19 cellular contexts compared by ENCODE assay signal in genomic region chr11:27930946-27931345, GRCh38.
DNase-seq lines count a peak whose midpoint lies in the region; ATAC-seq and TF ChIP-seq lines count a peak whose summit lies in the region.
"Had no signal": no experiment of that assay in that cellular context is flagged by ENCODE, and none has a peak within 500 bp of the region (broad histone marks: within the 10 kb centered on the region; RNA-seq: fewer than 3 reads in every experiment).

No MANE protein-coding gene starts in this region.

- H3K9me1 ChIP-seq in IMR-90 (ENCODE audit: insufficient read depth, low read length) = peaks cover 2% of the 10 kb centered on the region

- H2AFZ ChIP-seq in IMR-90 (replicated peaks; ENCODE audit: low read length, poor library complexity) (no peak overlapping the region), trophoblast cell (ENCODE audit: insufficient read depth, low read length, poor library complexity) (no peak overlapping the region)

- peak overlapping the region; percentile 54; the same call in 2 of the 3 replicates for H2BK15ac ChIP-seq in IMR-90 (ENCODE audit: low read depth, low read length)

- peak overlapping the region; percentile 37 for H3K14ac ChIP-seq in IMR-90 (replicated peaks; ENCODE audit: low read depth, low read length)
- no peak overlapping the region for H3K14ac ChIP-seq in trophoblast cell (ENCODE audit: low read length)

- H3K56ac ChIP-seq in IMR-90 (ENCODE audit: extremely low read depth, insufficient read depth, low read length) = no peak overlapping the region

- peak overlapping the region; percentile 22 to 67; a peak in 2 of 4 replicates for H4K8ac ChIP-seq in IMR-90 (ENCODE audit: low read depth in 2 of 2, low read length in 2 of 2)
- no peak overlapping the region for H4K8ac ChIP-seq in trophoblast cell (ENCODE audit: low read depth, low read length)

- no peak overlapping the region for H3K27ac ChIP-seq in IMR-90 (ENCODE audit: insufficient read depth, low read length)
- H3K27ac ChIP-seq in trophoblast cell (ENCODE audit: low read depth, low read length) = no peak overlapping the region
- H3K27ac ChIP-seq: A549 had no signal

- no peaks in the 10 kb centered on the region for H3K79me2 ChIP-seq in trophoblast cell (ENCODE audit: control insufficient read depth, insufficient read depth, low read length, poor library complexity)

- H3K79me1 ChIP-seq in IMR-90 (ENCODE audit: low read depth in 1 of 2, low read length in 2 of 2) (peaks cover 4 to 5% of the 10 kb centered on the region in 2 experiments; a peak in 3 of 4 replicates), trophoblast cell (ENCODE audit: low read length) (peaks cover 2% of the 10 kb centered on the region)

- peaks cover 12% of the 10 kb centered on the region for H3K4me1 ChIP-seq in IMR-90 (ENCODE audit: control insufficient read depth, insufficient read depth, low read length)
- peaks cover 3 to 16% of the 10 kb centered on the region in 2 experiments for H3K4me1 ChIP-seq in trophoblast cell (ENCODE audit: control insufficient read depth in 1 of 2, insufficient read depth in 2 of 2, low read length in 2 of 2)
- H3K4me1 ChIP-seq: HAP-1 had no signal

- no peak overlapping the region for H3K4me2 ChIP-seq in IMR-90 (ENCODE audit: low read depth, low read length)
- H3K4me2 ChIP-seq in trophoblast cell (ENCODE audit: low read length) = no peak overlapping the region
- H3K4me2 ChIP-seq: A549 had no signal

- POLR2A ChIA-PET in IMR-90 (lab: Charles Lee; ENCODE audit: unreplicated experiment) = no interaction called here

- no peak overlapping the region for H2AK9ac ChIP-seq in IMR-90 (replicated peaks; ENCODE audit: low read depth, low read length, poor library complexity)

- peak overlapping the region; percentile 68; the same call in 1 of the 2 replicates for H2BK20ac ChIP-seq in IMR-90 (ENCODE audit: low read depth, low read length)

- H3K18ac ChIP-seq in IMR-90 (ENCODE audit: low read depth, low read length) (peak overlapping the region; percentile 31), trophoblast cell (ENCODE audit: low read length) (no peak overlapping the region)

- H4K20me1 ChIP-seq in IMR-90 (ENCODE audit: insufficient read depth, low read length) = no peaks in the 10 kb centered on the region

- peak; percentile 4 to 25 for DNase-seq in NCI-H524 (lab: John Stamatoyannopoulos, UW)
- DNase-seq in NCI-H524 treated with DMSO at 0.1 percent for 48 hours (lab: John Stamatoyannopoulos, UW) = no peak
- DNase-seq in IMR-90 = no peak
- DNase-seq in NCI-H82 treated with DMSO at 0.1 percent for 48 hours (lab: John Stamatoyannopoulos, UW; ENCODE audit: unreplicated experiment) = peak; percentile 67
- peak; percentile 68 for DNase-seq in retinal pigment epithelial cell (ENCODE audit: low read depth)
- no peak for DNase-seq in trophoblast cell
- no peak for DNase-seq in central memory CD4-positive, alpha-beta T cell
- DNase-seq: 8988T; C1 segment of cervical spinal cord; Calu3; CD4-positive, alpha-beta memory T cell; COR-L47; DMS53; DMS79 treated with DMSO at 0.1 percent for 48 hours; GF-D8; GOT3 had no signal

- CTCF ChIA-PET in IMR-90 (lab: Yijun Ruan, JAX) = interaction anchor here (0.6 kb wide), 1 partner anchor 15 kb away, joined by 3 read pairs; no protein-coding TSS in a partner anchor

- no peak overlapping the region for H4K12ac ChIP-seq in trophoblast cell (ENCODE audit: low read depth, low read length)

- no peak overlapping the region for H3K9ac ChIP-seq in IMR-90 (ENCODE audit: low read depth, low read length)
- H3K9ac ChIP-seq in trophoblast cell (ENCODE audit: low read length) = no peak overlapping the region

- no peak for TF ChIP-seq POLR2A in IMR-90 (IDR thresholded peaks at IDR 0.05; ENCODE audit: low read depth, low read length)

- H2AK5ac ChIP-seq in IMR-90 (ENCODE audit: low read depth, low read length) = peak overlapping the region; percentile 36; the same call in 1 of the 2 replicates
- no peak overlapping the region for H2AK5ac ChIP-seq in trophoblast cell (ENCODE audit: low read length)

- ATAC-seq in IMR-90 (ENCODE audit: low read depth) (no peak), GM18519 (IDR thresholded peaks at IDR 0.05; ENCODE audit: low FRiP score, unreplicated experiment) (no peak)
- ATAC-seq: A549 had no signal

- H2BK120ac ChIP-seq in IMR-90 (ENCODE audit: low read depth, low read length) = peak overlapping the region; percentile 97
- H2BK120ac ChIP-seq in trophoblast cell (ENCODE audit: insufficient read depth, low read length, poor library complexity) = no peak overlapping the region

- H3K9me3 ChIP-seq in IMR-90 (ENCODE audit: control insufficient read depth, insufficient read depth, low read length) (no peaks in the 10 kb centered on the region), trophoblast cell (ENCODE audit: insufficient read depth, low read depth, low read length) (no peaks in the 10 kb centered on the region)
- H3K9me3 ChIP-seq: A549, HAP-1 had no signal

- H4K91ac ChIP-seq in IMR-90 (ENCODE audit: insufficient read depth, low read depth, low read length) (peak overlapping the region; percentile 55), trophoblast cell (ENCODE audit: low read depth, low read length) (no peak overlapping the region)

- H3K4me3 ChIP-seq in IMR-90 (ENCODE audit: insufficient read depth, low read depth, low read length) (no peak overlapping the region), retinal pigment epithelial cell (ENCODE audit: low read length) (no peak overlapping the region), trophoblast cell (ENCODE audit: low read depth, low read length) (no peak overlapping the region)
- H3K4me3 ChIP-seq: A549, HAP-1 had no signal

- intact Hi-C loops in IMR-90 (cut with micrococcal nuclease) = loop anchor here (10.0 kb wide), 4 partner anchors 534 to 1404 kb away; no protein-coding TSS in a partner anchor

- H3K4ac ChIP-seq in IMR-90 (ENCODE audit: low read depth, low read length) (peak overlapping the region; percentile 65), trophoblast cell (ENCODE audit: low read depth, low read length) (no peak overlapping the region)

- H3K23ac ChIP-seq in IMR-90 (ENCODE audit: low read depth, low read length) = no peak overlapping the region
- no peak overlapping the region for H3K23ac ChIP-seq in trophoblast cell (ENCODE audit: low read length)

- dilution Hi-C loops in IMR-90 (cut with HindIII; ENCODE audit: low sequenced_read_pairs, unreplicated experiment) = no loop called here

- no peaks in the 10 kb centered on the region for H3K36me3 ChIP-seq in IMR-90 (ENCODE audit: control insufficient read depth, insufficient read depth, low read length)
- H3K36me3 ChIP-seq in trophoblast cell (ENCODE audit: control insufficient read depth in 1 of 2, insufficient read depth in 2 of 2, low read length in 2 of 2) = no peaks in the 10 kb centered on the region
- H3K36me3 ChIP-seq: HAP-1 had no signal

- TF ChIP-seq RAD21 in IMR-90 (IDR thresholded peaks at IDR 0.05; ENCODE audit: low read length) = no peak

- no TSS peak for BruUV-seq in IMR-90 (replicated peaks; lab: Mats Ljungman, UMichigan)

- no peak overlapping the region for H2BK12ac ChIP-seq in trophoblast cell (ENCODE audit: low read length)

- in situ Hi-C loops in IMR-90 (cut with MboI; ENCODE audit: low sequenced_read_pairs) = loop anchor here (10.0 kb wide), 2 partner anchors 216 to 1404 kb away; no protein-coding TSS in a partner anchor

- H3K27me3 ChIP-seq in IMR-90 (ENCODE audit: control insufficient read depth, insufficient read depth, low read length) (no peaks in the 10 kb centered on the region), trophoblast cell (ENCODE audit: insufficient read depth, low read length) (no peaks in the 10 kb centered on the region)

- H4K5ac ChIP-seq in IMR-90 (ENCODE audit: low read depth, low read length) = peak overlapping the region; percentile 13; the same call in 1 of the 2 replicates

- WGBS in IMR-90 (ENCODE audit: extremely low coverage in 2 of 2, insufficient read length in 1 of 2), 2 experiments = no CpG with 5 or more reads among the region's 1 CpG
- WGBS in trophoblast cell (ENCODE audit: extremely low coverage, insufficient coverage, insufficient read length) = no CpG with 5 or more reads among the region's 1 CpG

- TF ChIP-seq CTCF in IMR-90 (conservative IDR thresholded peaks at IDR 0.05; ENCODE audit: low read depth, low read length) = no peak
- no peak for TF ChIP-seq CTCF in retinal pigment epithelial cell (conservative IDR thresholded peaks at IDR 0.05; ENCODE audit: low read depth, low read length)

- H2BK5ac ChIP-seq in IMR-90 (ENCODE audit: low read depth, low read length, poor library complexity, severe bottlenecking) = peak overlapping the region; percentile 32
- H2BK5ac ChIP-seq in trophoblast cell (ENCODE audit: low read depth, low read length, poor library complexity) = no peak overlapping the region

TF ChIP-seq in IMR-90, 13 proteins besides CTCF, POLR2A, EP300 and RAD21:
- TF ChIP-seq MAFK (IDR thresholded peaks at IDR 0.05; ENCODE audit: low read depth, low read length) (no peak), RCOR1 (IDR thresholded peaks at IDR 0.05; ENCODE audit: insufficient replicate concordance, low read length) (no peak), FOS (IDR thresholded peaks at IDR 0.05; ENCODE audit: low read depth, low read length) (no peak), CHD1 (IDR thresholded peaks at IDR 0.05; ENCODE audit: low read depth, low read length) (no peak), USF2 (IDR thresholded peaks at IDR 0.05; ENCODE audit: low read depth, low read length) (no peak)

Comparison
In these comparisons a context has a peak if more than half of its experiments do, and no peak if none do; other contexts are left out.
1. DNase-seq: peak in NCI-H524 (2 of 2), NCI-H82 treated with DMSO at 0.1 percent for 48 hours (single experiment) and retinal pigment epithelial cell (single experiment); none in NCI-H524 treated with DMSO at 0.1 percent for 48 hours (single experiment), IMR-90 (single experiment), trophoblast cell (0 of 2) and central memory CD4-positive, alpha-beta T cell (single experiment).